Comparison of ENCODE assay signal across 1 cellular context in genomic region chr14:105379946-105380345, GRCh38.
TF ChIP-seq lines count a peak whose summit lies in the region.

No MANE protein-coding gene starts in this region.

TF ChIP-seq in IMR-90, 13 proteins besides CTCF, POLR2A, EP300 and RAD21:
- TF ChIP-seq MXI1 (IDR thresholded peaks at IDR 0.05; ENCODE audit: borderline replicate concordance, low read depth, low read length) (no peak), CEBPB (IDR thresholded peaks at IDR 0.05; ENCODE audit: low read depth, low read length) (no peak), NFE2L2 (IDR thresholded peaks at IDR 0.05; ENCODE audit: low read depth, low read length) (no peak), SMC3 (IDR thresholded peaks at IDR 0.05; ENCODE audit: low read depth, low read length) (no peak), RCOR1 (IDR thresholded peaks at IDR 0.05; ENCODE audit: insufficient replicate concordance, low read length) (no peak), MAZ (IDR thresholded peaks at IDR 0.05; ENCODE audit: borderline replicate concordance, low read depth, low read length) (no peak), USF2 (IDR thresholded peaks at IDR 0.05; ENCODE audit: low read depth, low read length) (no peak), ELK1 (IDR thresholded peaks at IDR 0.05; ENCODE audit: borderline replicate concordance, low read depth, low read length) (no peak), BHLHE40 (IDR thresholded peaks at IDR 0.05; ENCODE audit: low read depth, low read length) (no peak), FOS (IDR thresholded peaks at IDR 0.05; ENCODE audit: low read depth, low read length) (no peak), CHD1 (IDR thresholded peaks at IDR 0.05; ENCODE audit: low read depth, low read length) (no peak), RFX5 (IDR thresholded peaks at IDR 0.05; ENCODE audit: low read depth, low read length) (no peak), MAFK (IDR thresholded peaks at IDR 0.05; ENCODE audit: low read depth, low read length) (no peak)
